In the genomic region with DNA sequence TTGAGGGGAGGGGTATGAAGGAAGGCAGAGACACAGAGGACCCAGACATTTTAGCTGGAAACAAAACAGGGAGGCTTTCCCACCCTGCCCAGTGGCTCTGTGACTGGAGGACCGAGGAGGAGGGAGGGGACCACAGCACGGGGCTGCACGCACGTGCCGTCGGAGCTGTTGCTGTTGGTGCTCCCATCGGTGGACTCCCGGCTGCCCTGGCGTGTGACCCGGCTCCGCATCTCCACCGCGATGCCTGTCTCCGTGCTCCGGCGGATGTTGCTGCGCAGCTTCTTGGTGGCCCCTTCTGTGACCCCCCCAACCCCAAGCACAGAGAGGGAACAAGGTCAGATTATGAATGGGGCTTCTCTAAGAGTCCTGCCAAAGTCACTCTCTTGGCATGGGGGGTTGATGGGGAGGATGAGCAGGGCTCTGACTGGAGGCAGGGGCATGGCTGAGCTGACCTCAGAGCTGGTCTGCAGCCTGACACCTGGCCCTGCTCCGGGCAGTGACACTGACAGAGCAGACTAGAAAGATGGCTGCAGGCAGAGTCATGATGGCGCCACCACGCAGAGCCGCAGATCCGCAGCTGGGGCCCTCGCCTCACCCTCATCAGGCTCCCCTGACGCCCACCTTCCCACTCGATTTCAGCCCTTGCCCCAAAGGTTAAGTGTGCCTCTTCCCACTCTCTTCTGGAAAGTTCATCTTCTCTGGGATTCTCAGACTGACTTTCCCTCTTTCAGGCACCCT, we compare ENCODE assay signal across 18 cellular contexts. TPM values are rescaled to one million over a fixed set of nuclear protein-coding genes. Genes with fewer than 3 reads are reported as not detected.
A peak's percentile ranks its signal among the peaks of the same experiment; 100 is the strongest.
DNase-seq lines count a peak whose midpoint lies in the region; ATAC-seq and FAIRE-seq lines count a peak whose summit lies in the region.
"Had no signal": no experiment of that assay in that cellular context is flagged by ENCODE, and none has a peak within 500 bp of the region (broad histone marks: within the 10 kb centered on the region; RNA-seq: fewer than 3 reads in every experiment).

No MANE protein-coding gene starts in this region.

- H3K27ac ChIP-seq in angular gyrus (ENCODE audit: low read depth, low read length) = peak overlapping the region; percentile 67
- H3K27ac ChIP-seq: Peyer's patch had no signal

- ATAC-seq in esophagus mucosa (peak; percentile 7), GM21576 (IDR thresholded peaks at IDR 0.05; ENCODE audit: unreplicated experiment) (no peak), HG02759 (IDR thresholded peaks at IDR 0.05; ENCODE audit: unreplicated experiment) (no peak)
- ATAC-seq: CD8-positive, alpha-beta T cell had no signal

- intact Hi-C loops in posterior vena cava (cut with DNase I) = loop anchor here in 1 of 2 donors (10.0 kb wide), 1 partner anchor 189 kb away; no protein-coding TSS in a partner anchor

- FAIRE-seq in urothelium cell line (lab: Jason Lieb, UNC) = no peak
- FAIRE-seq: G401.6, GM12892 had no signal

- DNase-seq in activated effector memory CD4-positive, alpha-beta T cell treated with anti-CD3 and anti-CD28 coated beads, Interleukin-2, amount 50 U/mL, for 16 hours = peak; percentile 51
- DNase-seq in activated effector memory CD4-positive, alpha-beta T cell treated with Interleukin-2 at 50 U/mL for 16 hours = no peak
- DNase-seq in posterior vena cava (ENCODE audit: low spot score) (peak; percentile 69), urothelium cell line (ENCODE audit: low spot score) (no peak)
- DNase-seq: 8988T; CD8-positive, alpha-beta T cell; DMS153; NCI-H1694 treated with DMSO at 0.1 percent for 48 hours; NCI-H2081 treated with DMSO at 0.1 percent for 48 hours; NCI-H2171 treated with DMSO at 0.1 percent for 48 hours; NCI-H526 had no signal

RNA-seq across cellular contexts. Expression of gene RIMS3, which starts 29.6 kb away (rescaled TPM):
- total RNA-seq in esophagus mucosa = 2.2 TPM
- total RNA-seq in posterior vena cava = 10 to 100 TPM in 1 of 2 donors, 1 to 10 TPM in 1; 8.2 to 11.2 TPM

RNA-seq across cellular contexts. Expression of gene NFYC, which starts 55.6 kb away (rescaled TPM):
- total RNA-seq in esophagus mucosa = 40.8 TPM
- total RNA-seq in posterior vena cava = 10 to 100 TPM; 33.5 to 44.8 TPM

Comparison
In these comparisons a context has a peak if more than half of its experiments do, and no peak if none do; other contexts are left out.
1. DNase-seq: peak in activated effector memory CD4-positive, alpha-beta T cell treated with anti-CD3 and anti-CD28 coated beads, Interleukin-2, amount 50 U/mL, for 16 hours (single experiment) and posterior vena cava (single experiment); none in activated effector memory CD4-positive, alpha-beta T cell treated with Interleukin-2 at 50 U/mL for 16 hours (single experiment) and urothelium cell line (single experiment).